In the genomic region with DNA sequence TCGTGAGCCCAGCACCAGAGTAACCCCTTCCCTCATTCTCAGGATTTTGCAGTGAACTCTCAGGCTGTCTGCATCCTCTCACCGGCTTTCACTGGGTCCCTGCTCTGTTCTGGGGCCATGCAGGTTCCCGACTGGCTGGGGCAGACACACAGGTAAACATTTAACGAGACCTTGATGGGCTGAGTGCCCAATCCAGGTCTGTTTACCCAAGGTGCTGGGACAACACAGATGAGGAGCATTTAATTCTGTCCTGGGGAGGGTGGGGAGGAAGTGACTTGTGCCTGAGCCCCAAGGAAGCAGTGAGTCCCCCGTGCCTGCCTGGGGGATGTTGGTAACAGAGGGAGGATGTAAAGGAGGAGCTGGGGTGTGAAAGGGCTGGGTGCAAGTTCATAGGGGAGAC, we compare ENCODE assay signal across 21 cellular contexts. TPM values are rescaled to one million over a fixed set of nuclear protein-coding genes. Genes with fewer than 3 reads are reported as not detected.
A peak's percentile ranks its signal among the peaks of the same experiment; 100 is the strongest.
DNase-seq lines count a peak whose midpoint lies in the region; ATAC-seq and TF ChIP-seq lines count a peak whose summit lies in the region.
"Had no signal": no experiment of that assay in that cellular context is flagged by ENCODE, and none has a peak within 500 bp of the region (broad histone marks: within the 10 kb centered on the region; RNA-seq: fewer than 3 reads in every experiment).

No MANE protein-coding gene starts in this region.

- intact Hi-C loops in mucosa of descending colon (cut with DNase I, micrococcal nuclease) = no loop called here

- H3K9me2 ChIP-seq in OCI-LY1 (ENCODE audit: low read depth, low read length) = no peaks in the 10 kb centered on the region

- H3K27ac ChIP-seq in BLaER1 (peak overlapping the region; percentile 39; the same call in 1 of the 2 replicates), OCI-LY1 (ENCODE audit: low read depth, low read length, poor library complexity, severe bottlenecking) (peak overlapping the region; percentile 96)
- H3K27ac ChIP-seq: sigmoid colon had no signal

- no peak overlapping the region for H3K4me3 ChIP-seq in BLaER1
- no peak overlapping the region for H3K4me3 ChIP-seq in OCI-LY1 (ENCODE audit: low read depth, low read length, poor library complexity, severe bottlenecking)
- no peak overlapping the region for H3K4me3 ChIP-seq in mucosa of descending colon
- H3K4me3 ChIP-seq: sigmoid colon had no signal

- DNase-seq in DMS53 treated with DMSO at 0.1 percent for 48 hours (lab: John Stamatoyannopoulos, UW; ENCODE audit: unreplicated experiment) (peak; percentile 77), mucosa of descending colon (peak; percentile 67 to 88 (median 76)), HCEC 1CT (no peak), GDM1 (lab: John Stamatoyannopoulos, UW) (no peak), putamen (ENCODE audit: low spot score) (no peak)
- DNase-seq in activated CD4-positive, alpha-beta T cell treated with anti-CD3 and anti-CD28 coated beads for 4 hours = no peak
- DNase-seq: activated CD4-positive, alpha-beta T cell treated with anti-CD3 and anti-CD28 coated beads for 48 hours; anterior cingulate cortex; DMS 273 treated with DMSO at 0.1 percent for 48 hours; hypothalamus; kidney; midbrain; NCI-H1694; sigmoid colon; stimulated activated CD4-positive, alpha-beta T cell treated with anti-CD3 and anti-CD28 coated beads, Interleukin-2, amount 100 ng/mL, for 24 hours had no signal

- peaks cover 35% of the 10 kb centered on the region for H3K79me2 ChIP-seq in OCI-LY1 (ENCODE audit: insufficient read depth, low read length)

- H3K36me3 ChIP-seq in BLaER1 (no peaks in the 10 kb centered on the region), OCI-LY1 (ENCODE audit: insufficient read depth, low read length) (peaks cover 15% of the 10 kb centered on the region; the same call in 1 of the 2 replicates), mucosa of descending colon (ENCODE audit: low read depth) (no peaks in the 10 kb centered on the region)
- H3K36me3 ChIP-seq: sigmoid colon had no signal

- H4K20me1 ChIP-seq in BLaER1 (peaks cover 6% of the 10 kb centered on the region; the same call in 1 of the 2 replicates), OCI-LY1 (ENCODE audit: insufficient read depth, low read length) (no peaks in the 10 kb centered on the region)

- H3K4me2 ChIP-seq in BLaER1 (peak overlapping the region; percentile 92), OCI-LY1 (ENCODE audit: low read length) (peak overlapping the region; percentile 54; the same call in 1 of the 2 replicates)

- no peak overlapping the region for H3K9ac ChIP-seq in BLaER1
- H3K9ac ChIP-seq in OCI-LY1 (ENCODE audit: low read length) = peak overlapping the region; percentile 7; the same call in 1 of the 2 replicates

- no peak overlapping the region for H2AFZ ChIP-seq in OCI-LY1 (ENCODE audit: low read length)

- TF ChIP-seq CTCF in OCI-LY1 (IDR thresholded peaks at IDR 0.05; ENCODE audit: low read length) = no peak
- no peak for TF ChIP-seq CTCF in mucosa of descending colon (IDR thresholded peaks at IDR 0.05)

- peak; percentile 62 for ATAC-seq in mucosa of descending colon
- ATAC-seq: HCT116 had no signal

- H3K9me3 ChIP-seq in BLaER1 (no peaks in the 10 kb centered on the region), OCI-LY1 (ENCODE audit: low read length) (no peaks in the 10 kb centered on the region), mucosa of descending colon (no peaks in the 10 kb centered on the region)
- H3K9me3 ChIP-seq: sigmoid colon had no signal

- H3K27me3 ChIP-seq in BLaER1 (peaks cover 23% of the 10 kb centered on the region), OCI-LY1 (ENCODE audit: insufficient read depth, low read length) (no peaks in the 10 kb centered on the region)

- H3F3A ChIP-seq in OCI-LY1 (ENCODE audit: insufficient read depth, low read length) = 0 out of 2 replicates have a peak, but pooled peaks cover 3% of the 10 kb centered on the region

- H3K4me1 ChIP-seq in BLaER1 (peaks cover 97% of the 10 kb centered on the region), OCI-LY1 (ENCODE audit: insufficient read depth, low read length, severe bottlenecking) (peaks cover 89% of the 10 kb centered on the region), mucosa of descending colon (ENCODE audit: low read depth) (peaks cover 49% of the 10 kb centered on the region)

RNA-seq across cellular contexts. Expression of gene BIK, which starts 4.4 kb away (rescaled TPM):
- total RNA-seq in mucosa of descending colon = 10 to 100 TPM in 2 of 3 donors, 1 to 10 TPM in 1; 8.4 to 28.3 (median 20.6) TPM
- total RNA-seq: chondrocyte, LHCN-M2, RPMI7951, sigmoid colon had no signal

RNA-seq across cellular contexts. Expression of gene TTLL1, which starts 25.8 kb away (rescaled TPM):
- 1 to 10 TPM; 2.0 to 5.7 (median 3.4) TPM for total RNA-seq in mucosa of descending colon

RNA-seq across cellular contexts. Expression of gene MCAT, which starts 28.2 kb away (rescaled TPM):
- 10 to 100 TPM; 16.1 to 18.8 (median 17.0) TPM for total RNA-seq in mucosa of descending colon

RNA-seq across cellular contexts. Expression of gene TSPO, which starts 36.4 kb away (rescaled TPM):
- total RNA-seq in mucosa of descending colon = 100 to 1,000 TPM; 134 to 281 (median 236) TPM

Comparison
In these comparisons a context has a peak if more than half of its experiments do, and no peak if none do; other contexts are left out.
1. DNase-seq: peak in DMS53 treated with DMSO at 0.1 percent for 48 hours (single experiment) and mucosa of descending colon (3 of 3); none in activated CD4-positive, alpha-beta T cell treated with anti-CD3 and anti-CD28 coated beads for 4 hours (0 of 2), HCEC 1CT (single experiment), GDM1 (single experiment) and putamen (single experiment).